ENCODE assay signal across 8 cellular contexts in genomic region chr3:32501785-32502088, GRCh38. TPM values are rescaled to one million over a fixed set of nuclear protein-coding genes. Genes with fewer than 3 reads are reported as not detected.
DNase-seq lines count a peak whose midpoint lies in the region; ATAC-seq, FAIRE-seq and TF ChIP-seq lines count a peak whose summit lies in the region.

No MANE protein-coding gene starts in this region.

- no peaks in the 10 kb centered on the region for H3K4me1 ChIP-seq in BE2C
- peaks cover 42% of the 10 kb centered on the region for H3K4me1 ChIP-seq in mononuclear cell (ENCODE audit: insufficient read depth, low read length)

- H3K36me3 ChIP-seq in BE2C: no peaks in the 10 kb centered on the region
- peaks cover 3% of the 10 kb centered on the region for H3K36me3 ChIP-seq in brain microvascular endothelial cell (replicated peaks)

- H3K9me3 ChIP-seq in BE2C (no peaks in the 10 kb centered on the region), mononuclear cell (ENCODE audit: low read depth, low read length) (no peaks in the 10 kb centered on the region)

- ATAC-seq in HG02588 (IDR thresholded peaks at IDR 0.05; ENCODE audit: unreplicated experiment) (peak; percentile 1), HG02870 (IDR thresholded peaks at IDR 0.05; ENCODE audit: unreplicated experiment) (no peak)

- H3K27ac ChIP-seq in brain microvascular endothelial cell: peak overlapping the region; percentile 96

- FAIRE-seq in HTR-8/SVneo (lab: Jason Lieb, UNC): no peak

- H3K4me3 ChIP-seq in BE2C (ENCODE audit: low read depth, low read length): peak overlapping the region; percentile 67
- H3K4me3 ChIP-seq in brain microvascular endothelial cell (ENCODE audit: low read depth, low read length): peak overlapping the region; percentile 92
- peak overlapping the region; percentile 94 for H3K4me3 ChIP-seq in mononuclear cell (ENCODE audit: low read length)

- DNase-seq in BE2C (no peak), brain microvascular endothelial cell (no peak), HTR-8/SVneo (ENCODE audit: insufficient read length, low spot score) (no peak), T-helper 9 cell (no peak), NCI-H128 (lab: John Stamatoyannopoulos, UW; ENCODE audit: unreplicated experiment) (no peak)

- H3K27me3 ChIP-seq in BE2C (no peaks in the 10 kb centered on the region), brain microvascular endothelial cell (replicated peaks) (no peaks in the 10 kb centered on the region), mononuclear cell (ENCODE audit: insufficient read depth, low read length) (no peaks in the 10 kb centered on the region)

- in situ Hi-C loops in brain microvascular endothelial cell (cut with HindIII; ENCODE audit: low pct_ligation_motif_present, low sequenced_read_pairs): no loop called here

- TF ChIP-seq CTCF in BE2C (IDR thresholded peaks at IDR 0.05; ENCODE audit: low read depth, low read length): no peak
- no peak for TF ChIP-seq CTCF in brain microvascular endothelial cell (IDR thresholded peaks at IDR 0.05; ENCODE audit: low read depth, low read length, missing control alignments)

RNA-seq across cellular contexts. Expression of gene CMTM6, which starts 0.9 kb away (rescaled TPM):
- polyA plus RNA-seq in BE2C (2012; ENCODE audit: insufficient read depth, insufficient read length, low read depth): 3.9 TPM
- total RNA-seq in mononuclear cell: 155 TPM
